In the genomic region with DNA sequence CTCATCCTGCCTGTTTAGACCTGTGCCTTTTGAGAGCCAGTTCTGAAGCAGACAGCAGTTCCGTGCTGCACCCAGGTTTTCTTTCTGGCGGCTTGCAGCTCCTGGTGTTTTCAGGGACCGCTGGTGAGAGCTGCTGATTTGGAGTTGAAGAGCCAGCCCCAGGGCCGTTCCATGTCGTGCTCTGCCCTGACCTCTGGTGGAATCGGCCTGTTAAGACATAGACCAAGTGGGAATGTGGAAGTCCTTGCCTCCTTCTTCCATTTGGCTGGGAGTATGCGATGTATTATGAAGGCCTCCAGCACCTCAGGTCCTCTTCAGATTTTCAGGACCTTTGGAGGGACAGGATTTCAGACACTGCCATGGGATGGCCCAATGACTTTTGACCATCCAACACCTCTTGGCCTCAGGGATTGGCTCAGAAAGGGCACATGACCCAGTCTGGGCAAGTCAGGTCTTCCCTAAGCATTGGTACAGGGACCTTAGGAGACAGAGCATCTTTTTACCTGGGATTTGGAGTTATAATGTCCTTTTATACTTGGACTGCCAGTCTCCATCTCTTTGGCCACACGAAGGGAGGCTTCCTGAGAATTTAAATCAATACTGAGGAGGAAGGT, we compare ENCODE assay signal across 8 cellular contexts.
A peak's percentile ranks its signal among the peaks of the same experiment; 100 is the strongest.
DNase-seq lines count a peak whose midpoint lies in the region; ATAC-seq and TF ChIP-seq lines count a peak whose summit lies in the region.

No MANE protein-coding gene starts in this region.

- peak; percentile 77 for ATAC-seq in GM19467 (IDR thresholded peaks at IDR 0.05; ENCODE audit: unreplicated experiment)
- ATAC-seq in HG02970 (IDR thresholded peaks at IDR 0.05; ENCODE audit: low FRiP score, unreplicated experiment), result no peak

- H2AFZ ChIP-seq in parathyroid adenoma, result peak overlapping the region; percentile 75

- H3K4me3 ChIP-seq in SJCRH30 (no peak overlapping the region), parathyroid adenoma (ENCODE audit: low read depth, low read length) (no peak overlapping the region)

- H3K9ac ChIP-seq in parathyroid adenoma, result no peak overlapping the region

- H3K27ac ChIP-seq in SJCRH30 (no peak overlapping the region), parathyroid adenoma (no peak overlapping the region)

- H3K79me2 ChIP-seq in parathyroid adenoma, result no peaks in the 10 kb centered on the region

- DNase-seq in CMK (ENCODE audit: low read depth) (peak; percentile 2), HuH-7.5 (ENCODE audit: low spot score) (peak; percentile 53), SJCRH30 (peak; percentile 62 to 76), glomerular visceral epithelial cell (ENCODE audit: extremely low spot score) (peak; percentile 59)
- DNase-seq in activated naive CD4-positive, alpha-beta T cell treated with anti-CD3 and anti-CD28 coated beads, Interleukin-2, amount 50 U/mL, for 16 hours, result peak; percentile 39

- H3K27me3 ChIP-seq in SJCRH30, result no peaks in the 10 kb centered on the region
- H3K27me3 ChIP-seq in parathyroid adenoma (ENCODE audit: control insufficient read depth, insufficient read depth, low read length), result no peaks in the 10 kb centered on the region

- H3K36me3 ChIP-seq in SJCRH30 (no peaks in the 10 kb centered on the region), parathyroid adenoma (ENCODE audit: control insufficient read depth, insufficient read depth, low read length) (no peaks in the 10 kb centered on the region)

- H3K4me2 ChIP-seq in parathyroid adenoma (ENCODE audit: low read length), result no peak overlapping the region

- H3K9me3 ChIP-seq in SJCRH30 (replicated peaks), result no peaks in the 10 kb centered on the region
- no peaks in the 10 kb centered on the region for H3K9me3 ChIP-seq in parathyroid adenoma (ENCODE audit: control insufficient read depth, low read length)

- TF ChIP-seq CTCF in parathyroid adenoma (IDR thresholded peaks at IDR 0.05), result peak; percentile 85

- H3K4me1 ChIP-seq in SJCRH30 (peaks cover 20% of the 10 kb centered on the region), parathyroid adenoma (no peaks in the 10 kb centered on the region)

Comparison
In these comparisons a context has a peak if more than half of its experiments do, and no peak if none do; other contexts are left out.
1. DNase-seq: peak in every context shown above with its lines; median percentile 69 in SJCRH30; 59 in glomerular visceral epithelial cell; 53 in HuH-7.5; 39 in activated naive CD4-positive, alpha-beta T cell treated with anti-CD3 and anti-CD28 coated beads, Interleukin-2, amount 50 U/mL, for 16 hours; 2 in CMK.